ENCODE assay signal across 9 cellular contexts in the genomic region with DNA sequence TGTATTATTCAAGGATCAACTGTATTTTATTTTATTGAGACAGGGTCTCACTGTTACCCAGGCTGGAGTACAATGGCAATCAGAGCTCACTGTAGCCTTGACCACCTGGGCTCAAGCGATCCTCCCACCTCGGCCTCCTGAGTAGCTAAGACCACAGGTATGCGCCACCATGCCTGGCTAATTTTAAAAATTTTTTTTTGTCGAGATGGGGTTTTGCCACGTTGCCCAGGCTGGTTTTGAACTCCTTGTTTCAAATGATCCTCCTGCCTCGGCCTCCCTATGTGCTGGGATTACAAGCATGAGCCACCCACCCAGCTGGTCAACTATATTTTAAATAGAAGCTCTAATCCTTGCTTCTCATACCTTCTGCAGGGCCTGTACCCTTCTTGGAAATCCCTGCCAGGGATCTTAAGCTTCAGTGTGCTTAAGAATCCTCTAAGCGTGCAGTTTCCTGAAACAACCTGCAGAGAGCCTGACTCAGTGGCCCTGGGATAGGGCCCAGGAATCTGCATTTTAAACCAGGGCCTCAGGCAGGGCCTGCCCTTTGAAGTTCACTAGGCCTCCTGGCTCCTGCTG. TPM values are rescaled to one million over a fixed set of nuclear protein-coding genes. Genes with fewer than 3 reads are reported as not detected.
A peak's percentile ranks its signal among the peaks of the same experiment; 100 is the strongest.
DNase-seq lines count a peak whose midpoint lies in the region; TF ChIP-seq lines count a peak whose summit lies in the region.
"Had no signal": no experiment of that assay in that cellular context is flagged by ENCODE, and none has a peak within 500 bp of the region (broad histone marks: within the 10 kb centered on the region; RNA-seq: fewer than 3 reads in every experiment).

No MANE protein-coding gene starts in this region.

- H3K27me3 Mint-ChIP-seq in activated CD4-positive, alpha-beta T cell treated with anti-CD3 and anti-CD28 coated beads, Interleukin-2, amount 10 ng/mL, durations not matched to agents 7 days and 5 days = no peaks in the 10 kb centered on the region
- no peaks in the 10 kb centered on the region for H3K27me3 Mint-ChIP-seq in activated CD4-positive, alpha-beta memory T cell treated with anti-CD3 and anti-CD28 coated beads for 36 hours

- no peak for TF ChIP-seq POLR2A in testis (IDR thresholded peaks at IDR 0.05)

- H3K9me3 Mint-ChIP-seq in activated CD4-positive, alpha-beta T cell treated with anti-CD3 and anti-CD28 coated beads, Interleukin-2, amount 10 ng/mL, durations not matched to agents 7 days and 5 days = no peaks in the 10 kb centered on the region
- no peaks in the 10 kb centered on the region for H3K9me3 Mint-ChIP-seq in activated CD4-positive, alpha-beta memory T cell treated with anti-CD3 and anti-CD28 coated beads for 36 hours

- peaks cover 51% of the 10 kb centered on the region for H3K4me1 Mint-ChIP-seq in activated CD4-positive, alpha-beta T cell treated with anti-CD3 and anti-CD28 coated beads, Interleukin-2, amount 10 ng/mL, durations not matched to agents 7 days and 5 days
- H3K4me1 Mint-ChIP-seq in activated CD4-positive, alpha-beta memory T cell treated with anti-CD3 and anti-CD28 coated beads for 36 hours (ENCODE audit: low read depth) = peaks cover 62% of the 10 kb centered on the region

- peak overlapping the region; percentile 99 for H3K4me3 Mint-ChIP-seq in activated CD4-positive, alpha-beta T cell treated with anti-CD3 and anti-CD28 coated beads, Interleukin-2, amount 10 ng/mL, durations not matched to agents 7 days and 5 days
- H3K4me3 Mint-ChIP-seq in activated CD4-positive, alpha-beta memory T cell treated with anti-CD3 and anti-CD28 coated beads for 36 hours = peak overlapping the region; percentile 99

- H3K27ac ChIP-seq in layer of hippocampus (ENCODE audit: low read depth, low read length) (peak overlapping the region; percentile 71), testis (peak overlapping the region; percentile 16 to 88)

- WGBS in testis, 2 donors = 85 to 90% methylated on average over 7 of the region's 7 CpGs

- intact Hi-C loops in activated CD4-positive, alpha-beta memory T cell treated with anti-CD3 and anti-CD28 coated beads for 36 hours (cut with micrococcal nuclease) = loop anchor here (1.0 to 5.0 kb wide), 8 partner anchors 12 to 607 kb away; a partner anchor contains a TSS
- intact Hi-C loops in testis (cut with DNase I; ENCODE audit: low total_unique reads) = no loop called here

- no peak overlapping the region for H3K4me3 ChIP-seq in testis

- H3K27ac Mint-ChIP-seq in activated CD4-positive, alpha-beta T cell treated with anti-CD3 and anti-CD28 coated beads, Interleukin-2, amount 10 ng/mL, durations not matched to agents 7 days and 5 days = peak overlapping the region; percentile 91
- H3K27ac Mint-ChIP-seq in activated CD4-positive, alpha-beta memory T cell treated with anti-CD3 and anti-CD28 coated beads for 36 hours = peak overlapping the region; percentile 94

- CTCF ChIA-PET in activated CD4-positive, alpha-beta T cell treated with anti-CD3 and anti-CD28 coated beads, Interleukin-2, amount 10 ng/mL, durations not matched to agents 7 days and 5 days (lab: Charles Lee) = interaction anchor here (0.9 to 6.4 kb wide), 16 partner anchors 8 to 520 kb away, joined by 3 to 45 read pairs (median 6); no protein-coding TSS in a partner anchor
- CTCF ChIA-PET in activated CD4-positive, alpha-beta memory T cell treated with anti-CD3 and anti-CD28 coated beads for 36 hours (lab: Charles Lee) = interaction anchor here (1.4 to 7.5 kb wide), 9 partner anchors 11 to 269 kb away, joined by 5 to 78 read pairs (median 8); no protein-coding TSS in a partner anchor

- no peaks in the 10 kb centered on the region for H3K9me3 ChIP-seq in testis

- peaks cover 38% of the 10 kb centered on the region for H3K4me1 ChIP-seq in testis

- POLR2A ChIA-PET in activated CD4-positive, alpha-beta T cell treated with anti-CD3 and anti-CD28 coated beads, Interleukin-2, amount 10 ng/mL, durations not matched to agents 7 days and 5 days (lab: Charles Lee) = interaction anchor here (1.9 kb wide), 1 partner anchor 12 kb away, joined by 7 read pairs; no protein-coding TSS in a partner anchor
- POLR2A ChIA-PET in activated CD4-positive, alpha-beta memory T cell treated with anti-CD3 and anti-CD28 coated beads for 36 hours (lab: Charles Lee) = interaction anchor here (0.7 to 8.9 kb wide), 12 partner anchors 8 to 974 kb away, joined by 3 to 100 read pairs (median 7); a partner anchor contains a TSS

- H3K27me3 ChIP-seq in layer of hippocampus (ENCODE audit: control insufficient read depth, insufficient read depth, low read length) (no peaks in the 10 kb centered on the region), testis (no peaks in the 10 kb centered on the region)

- no peak for DNase-seq in activated CD4-positive, alpha-beta T cell treated with anti-CD3 and anti-CD28 coated beads, Interleukin-2, amount 10 ng/mL, durations not matched to agents 7 days and 5 days
- DNase-seq in activated CD4-positive, alpha-beta T cell treated with anti-CD3 and anti-CD28 coated beads, Interleukin-2, amount 50 U/mL, for 48 hours = no peak
- no peak for DNase-seq in activated CD4-positive, alpha-beta memory T cell treated with anti-CD3 and anti-CD28 coated beads for 36 hours
- no peak for DNase-seq in testis
- no peak for DNase-seq in putamen (ENCODE audit: low spot score)
- no peak for DNase-seq in NCI-H1105 (lab: John Stamatoyannopoulos, UW)
- no peak for DNase-seq in OCI-M1 (lab: John Stamatoyannopoulos, UW)
- DNase-seq: NCI-H748 treated with DMSO at 0.1 percent for 48 hours had no signal

- peaks cover 84% of the 10 kb centered on the region for H3K36me3 Mint-ChIP-seq in activated CD4-positive, alpha-beta T cell treated with anti-CD3 and anti-CD28 coated beads, Interleukin-2, amount 10 ng/mL, durations not matched to agents 7 days and 5 days (ENCODE audit: low read depth)
- H3K36me3 Mint-ChIP-seq in activated CD4-positive, alpha-beta memory T cell treated with anti-CD3 and anti-CD28 coated beads for 36 hours = peaks cover 63% of the 10 kb centered on the region

- no peak for TF ChIP-seq CTCF in testis (IDR thresholded peaks at IDR 0.05)

- no peaks in the 10 kb centered on the region for H3K36me3 ChIP-seq in testis (ENCODE audit: low read depth, missing control alignments)

RNA-seq across cellular contexts. Expression of a gene that starts 2.9 kb away (rescaled TPM):
- total RNA-seq in activated CD4-positive, alpha-beta T cell treated with anti-CD3 and anti-CD28 coated beads, Interleukin-2, amount 10 ng/mL, durations not matched to agents 7 days and 5 days = 100 to 1,000 TPM; 300 to 364 TPM
- total RNA-seq in activated CD4-positive, alpha-beta memory T cell treated with anti-CD3 and anti-CD28 coated beads for 36 hours = 100 to 1,000 TPM; 127 to 130 TPM
- 10 to 100 TPM; 21.2 to 31.5 TPM for total RNA-seq in testis
- polyA plus RNA-seq in testis (ENCODE audit: insufficient read depth, low read depth, low replicate concordance) = 20.6 TPM

RNA-seq across cellular contexts. Expression of a gene that starts 55.3 kb away (rescaled TPM):
- total RNA-seq in activated CD4-positive, alpha-beta T cell treated with anti-CD3 and anti-CD28 coated beads, Interleukin-2, amount 10 ng/mL, durations not matched to agents 7 days and 5 days = not detected
- total RNA-seq in activated CD4-positive, alpha-beta memory T cell treated with anti-CD3 and anti-CD28 coated beads for 36 hours = not detected
- under 1 TPM in 1 of 2 donors, not detected in 1; 0.56 TPM for total RNA-seq in testis
- polyA plus RNA-seq in testis (ENCODE audit: insufficient read depth, low read depth, low replicate concordance) = 2.3 TPM
